ENCODE assay signal across 19 cellular contexts in genomic region chr14:77092676-77093075, GRCh38. TPM values are rescaled to one million over a fixed set of nuclear protein-coding genes. Genes with fewer than 3 reads are reported as not detected.
DNase-seq lines count a peak whose midpoint lies in the region; ATAC-seq and TF ChIP-seq lines count a peak whose summit lies in the region.
"Had no signal": no experiment of that assay in that cellular context is flagged by ENCODE, and none has a peak within 500 bp of the region (broad histone marks: within the 10 kb centered on the region; RNA-seq: fewer than 3 reads in every experiment).

No MANE protein-coding gene starts in this region.

- no peak overlapping the region for H2BK12ac ChIP-seq in neuronal stem cell (ENCODE audit: low read length)

- no peak overlapping the region for H4K91ac ChIP-seq in neuronal stem cell (ENCODE audit: low read depth, low read length, poor library complexity)

- peaks cover 2% of the 10 kb centered on the region for H3K79me2 ChIP-seq in osteoblast (ENCODE audit: insufficient read depth, low read length)

- H3K4me3 ChIP-seq in esophagus (ENCODE audit: low read depth in 1 of 2, low read length in 2 of 2) (no peak overlapping the region), osteoblast (ENCODE audit: insufficient read depth, low read length) (no peak overlapping the region), neuronal stem cell (ENCODE audit: low read length in 2 of 2) (no peak overlapping the region)
- H3K4me3 ChIP-seq: A549, GM23338 had no signal

- no peak for TF ChIP-seq CTCF in osteoblast (IDR thresholded peaks at IDR 0.05; ENCODE audit: extremely low read depth, low read depth, low read length)

- H3K14ac ChIP-seq in neuronal stem cell (ENCODE audit: low read length), result no peak overlapping the region

- no peak overlapping the region for H3K23ac ChIP-seq in neuronal stem cell (ENCODE audit: low read depth, low read length, poor library complexity)

- H3K27ac ChIP-seq in esophagus (ENCODE audit: low read depth in 2 of 2, low read length in 1 of 2), result peak overlapping the region; percentile 27 to 76
- H3K27ac ChIP-seq in osteoblast (ENCODE audit: low read depth, low read length), result no peak overlapping the region
- H3K27ac ChIP-seq in neuronal stem cell (replicated peaks; ENCODE audit: low read length), result no peak overlapping the region
- H3K27ac ChIP-seq: A549, C4-2B had no signal

- H3K9ac ChIP-seq in neuronal stem cell (ENCODE audit: low read depth, low read length, poor library complexity), result no peak overlapping the region

- H3K18ac ChIP-seq in neuronal stem cell (ENCODE audit: low read length), result no peak overlapping the region

- no peaks in the 10 kb centered on the region for H4K20me1 ChIP-seq in osteoblast (ENCODE audit: insufficient read depth, low read length)

- H3K4me1 ChIP-seq in esophagus (ENCODE audit: control insufficient read depth in 2 of 2, insufficient read depth in 2 of 2, low read length in 1 of 2) (no peaks in the 10 kb centered on the region), osteoblast (ENCODE audit: insufficient read depth, low read length) (peaks cover 7% of the 10 kb centered on the region), neuronal stem cell (ENCODE audit: control insufficient read depth in 2 of 2, insufficient read depth in 1 of 2, low read depth in 1 of 2, low read length in 2 of 2) (peaks cover 12 to 15% of the 10 kb centered on the region in 2 donors)
- H3K4me1 ChIP-seq: BE2C had no signal

- peaks cover 0 to 2% of the 10 kb centered on the region in 2 donors for H3K9me3 ChIP-seq in esophagus (ENCODE audit: control insufficient read depth in 2 of 2, insufficient read depth in 1 of 2, low read depth in 1 of 2, low read length in 1 of 2)
- peaks cover 2% of the 10 kb centered on the region for H3K9me3 ChIP-seq in osteoblast (ENCODE audit: low read depth, low read length)
- H3K9me3 ChIP-seq in neuronal stem cell (replicated peaks in 1 of 2; ENCODE audit: control insufficient read depth in 2 of 2, insufficient read depth in 1 of 2, low read depth in 1 of 2, low read length in 2 of 2), result peaks cover 0 to 11% of the 10 kb centered on the region in 2 donors

- WGBS in esophagus, 2 donors, result 81 to 85% methylated on average over 3 of the region's 3 CpGs
- WGBS in neuronal stem cell (ENCODE audit: extremely low coverage in 2 of 2, insufficient read length in 2 of 2, insufficient replicate concordance in 1 of 2), 2 donors, result no CpG with 5 or more reads among the region's 3 CpGs

- no peak overlapping the region for H2AK5ac ChIP-seq in neuronal stem cell (ENCODE audit: low read depth, low read length)

- no peak overlapping the region for H4K8ac ChIP-seq in neuronal stem cell (ENCODE audit: low read depth, low read length)

- ATAC-seq in HG02981 (IDR thresholded peaks at IDR 0.05; ENCODE audit: unreplicated experiment), result no peak
- ATAC-seq: A549; CD8-positive, alpha-beta T cell; GM23338 had no signal

- H3K27me3 ChIP-seq in esophagus (ENCODE audit: control insufficient read depth in 1 of 2, insufficient read depth in 2 of 2, low read length in 2 of 2) (no peaks in the 10 kb centered on the region), osteoblast (ENCODE audit: insufficient read depth, low read length) (no peaks in the 10 kb centered on the region), neuronal stem cell (ENCODE audit: control insufficient read depth in 3 of 3, insufficient read depth in 3 of 3, low read depth in 1 of 3, low read length in 3 of 3) (no peaks in the 10 kb centered on the region)
- H3K27me3 ChIP-seq: BE2C had no signal

- DNase-seq in MV-4-11 (lab: John Stamatoyannopoulos, UW), result peak; percentile 31
- DNase-seq in osteoblast (ENCODE audit: insufficient read length, low spot score, missing footprints), result peak; percentile 39
- DNase-seq in kidney glomerular epithelial cell (lab: John Stamatoyannopoulos, UW), result no peak
- no peak for DNase-seq in neuronal stem cell (ENCODE audit: low spot score)
- DNase-seq: BE2C; CD8-positive, alpha-beta T cell; COR-L47; DMS153; DMS79 treated with DMSO at 0.1 percent for 48 hours; EL; H7 had no signal

- H3K4ac ChIP-seq in neuronal stem cell (ENCODE audit: low read length), result no peak overlapping the region

- H3K4me2 ChIP-seq in osteoblast (ENCODE audit: insufficient read depth, low read length) (no peak overlapping the region), neuronal stem cell (ENCODE audit: insufficient read depth, low read length, poor library complexity, severe bottlenecking) (no peak overlapping the region)
- H3K4me2 ChIP-seq: A549, GM23338 had no signal

- H2BK5ac ChIP-seq in neuronal stem cell (ENCODE audit: low read length), result no peak overlapping the region

- no peak overlapping the region for H2BK15ac ChIP-seq in neuronal stem cell (ENCODE audit: low read length)

- H3K36me3 ChIP-seq in esophagus (ENCODE audit: control insufficient read depth in 2 of 2, insufficient read depth in 2 of 2, low read length in 1 of 2), result no peaks in the 10 kb centered on the region
- no peaks in the 10 kb centered on the region for H3K36me3 ChIP-seq in osteoblast (ENCODE audit: insufficient read depth, low read length)
- no peaks in the 10 kb centered on the region for H3K36me3 ChIP-seq in neuronal stem cell (replicated peaks in 1 of 2; ENCODE audit: control insufficient read depth in 2 of 2, insufficient read depth in 2 of 2, low read length in 2 of 2)
- H3K36me3 ChIP-seq: BE2C had no signal

- no peaks in the 10 kb centered on the region for H3K79me1 ChIP-seq in neuronal stem cell (ENCODE audit: low read depth, low read length)

- H2AFZ ChIP-seq in osteoblast (ENCODE audit: low read length), result no peak overlapping the region
- H2AFZ ChIP-seq in neuronal stem cell (ENCODE audit: low read length), result no peak overlapping the region
- H2AFZ ChIP-seq: GM23338 had no signal

- no peak overlapping the region for H2BK120ac ChIP-seq in neuronal stem cell (ENCODE audit: low read depth, low read length)

RNA-seq across cellular contexts. Expression of gene CIPC, which starts 5.4 kb away (rescaled TPM):
- 10 to 100 TPM in 1 of 2 donors, 1 to 10 TPM in 1; 9.3 to 12.0 TPM for polyA plus RNA-seq in esophagus
- 15.9 and 16.6 TPM in 2 replicates for total RNA-seq in osteoblast
- polyA plus RNA-seq in neuronal stem cell (2013, experiment 1 of 2), result 14.2 TPM
- polyA plus RNA-seq in neuronal stem cell (2013, experiment 2 of 2), result 14.6 TPM

RNA-seq across cellular contexts. Expression of gene ZDHHC22, which starts 48.9 kb away (rescaled TPM):
- not detected for polyA plus RNA-seq in esophagus
- not detected in 2 replicates for total RNA-seq in osteoblast
- polyA plus RNA-seq in neuronal stem cell (2013, experiment 1 of 2), result 0.53 TPM
- 0.54 TPM for polyA plus RNA-seq in neuronal stem cell (2013, experiment 2 of 2)
- total RNA-seq: CD8-positive, alpha-beta T cell; HT-29 had no signal
- polyA plus RNA-seq: AG04450, IgD-negative memory B cell had no signal

Comparison
In these comparisons a context has a peak if more than half of its experiments do, and no peak if none do; other contexts are left out.
1. DNase-seq: peak in MV-4-11 (single experiment) and osteoblast (single experiment); none in kidney glomerular epithelial cell (single experiment) and neuronal stem cell (single experiment).
2. H3K27ac ChIP-seq: peak in esophagus (2 of 2); none in osteoblast (single experiment) and neuronal stem cell (single experiment).